9 cellular contexts compared by ENCODE assay signal in genomic region chr19:31110331-31110730, GRCh38.
DNase-seq lines count a peak whose midpoint lies in the region; ATAC-seq, FAIRE-seq and TF ChIP-seq lines count a peak whose summit lies in the region.
"Had no signal": no experiment of that assay in that cellular context is flagged by ENCODE, and none has a peak within 500 bp of the region (broad histone marks: within the 10 kb centered on the region; RNA-seq: fewer than 3 reads in every experiment).

No MANE protein-coding gene starts in this region.

- H3K27ac Mint-ChIP-seq in astrocyte (ENCODE audit: unreplicated experiment): no peak overlapping the region
- H3K27ac Mint-ChIP-seq in stimulated activated memory B cell treated with anti-CD40 and anti-IgM and Interleukin-4, amounts not matched to agents 10 μg/mL and 1 μg/mL and 100 μg/mL, for 72 hours: no peak overlapping the region

- no peaks in the 10 kb centered on the region for H3K27me3 ChIP-seq in astrocyte (ENCODE audit: insufficient read depth, low read length)

- peaks cover 27% of the 10 kb centered on the region for H3K27me3 Mint-ChIP-seq in astrocyte (ENCODE audit: low read depth, unreplicated experiment)
- H3K27me3 Mint-ChIP-seq in stimulated activated memory B cell treated with anti-CD40 and anti-IgM and Interleukin-4, amounts not matched to agents 10 μg/mL and 1 μg/mL and 100 μg/mL, for 72 hours: no peaks in the 10 kb centered on the region

- H3K9me3 ChIP-seq in astrocyte (ENCODE audit: insufficient read depth, low read depth, low read length): no peaks in the 10 kb centered on the region
- H3K9me3 ChIP-seq: heart left ventricle had no signal

- DNase-seq in Ammon's horn (ENCODE audit: low spot score): peak; percentile 13
- no peak for DNase-seq in HFF-Myc (ENCODE audit: extremely low read depth, low read depth)
- peak; percentile 18 for DNase-seq in astrocyte (ENCODE audit: low read depth)
- peak; percentile 79 for DNase-seq in left kidney (ENCODE audit: low read depth, low spot score)
- DNase-seq in T-helper 9 cell: no peak
- no peak for DNase-seq in AML-193 (lab: John Stamatoyannopoulos, UW)
- DNase-seq: heart left ventricle had no signal

- no peak overlapping the region for H3K4me2 ChIP-seq in astrocyte (ENCODE audit: low read length)

- ATAC-seq in stimulated activated memory B cell treated with anti-CD40 and anti-IgM and Interleukin-4, amounts not matched to agents 10 μg/mL and 1 μg/mL and 100 μg/mL, for 72 hours: no peak
- ATAC-seq in GM18498 (IDR thresholded peaks at IDR 0.05; ENCODE audit: unreplicated experiment): no peak

- H3K36me3 ChIP-seq in astrocyte (ENCODE audit: insufficient read depth, low read length): no peaks in the 10 kb centered on the region
- H3K36me3 ChIP-seq: heart left ventricle had no signal

- no peak overlapping the region for H2AFZ ChIP-seq in astrocyte (ENCODE audit: low read depth, low read length)

- H3K9me3 Mint-ChIP-seq in astrocyte (ENCODE audit: unreplicated experiment): peaks cover 2% of the 10 kb centered on the region
- peaks cover 3% of the 10 kb centered on the region for H3K9me3 Mint-ChIP-seq in stimulated activated memory B cell treated with anti-CD40 and anti-IgM and Interleukin-4, amounts not matched to agents 10 μg/mL and 1 μg/mL and 100 μg/mL, for 72 hours

- FAIRE-seq in astrocyte (lab: Jason Lieb, UNC): no peak

- H3K4me3 ChIP-seq in HFF-Myc (replicated peaks; ENCODE audit: low read depth, low read length): no peak overlapping the region
- H3K4me3 ChIP-seq in astrocyte (ENCODE audit: insufficient read depth, low read depth, low read length): no peak overlapping the region
- H3K4me3 ChIP-seq: heart left ventricle had no signal

- H4K20me1 ChIP-seq in astrocyte (ENCODE audit: insufficient read depth, low read length): no peaks in the 10 kb centered on the region

- peaks cover 11% of the 10 kb centered on the region for H3K4me1 ChIP-seq in astrocyte (ENCODE audit: insufficient read depth, low read length)
- H3K4me1 ChIP-seq: heart left ventricle had no signal

- H3K4me1 Mint-ChIP-seq in astrocyte (ENCODE audit: low read depth, unreplicated experiment): peaks cover 14% of the 10 kb centered on the region
- no peaks in the 10 kb centered on the region for H3K4me1 Mint-ChIP-seq in stimulated activated memory B cell treated with anti-CD40 and anti-IgM and Interleukin-4, amounts not matched to agents 10 μg/mL and 1 μg/mL and 100 μg/mL, for 72 hours

- no peak overlapping the region for H3K4me3 Mint-ChIP-seq in astrocyte (ENCODE audit: unreplicated experiment)
- H3K4me3 Mint-ChIP-seq in stimulated activated memory B cell treated with anti-CD40 and anti-IgM and Interleukin-4, amounts not matched to agents 10 μg/mL and 1 μg/mL and 100 μg/mL, for 72 hours: no peak overlapping the region

- no peak overlapping the region for H3K27ac ChIP-seq in astrocyte (ENCODE audit: low read depth, low read length)
- H3K27ac ChIP-seq: heart left ventricle had no signal

- TF ChIP-seq CTCF in HFF-Myc (IDR thresholded peaks at IDR 0.05; ENCODE audit: low read depth, low read length, missing control alignments) (peak; percentile 18), astrocyte (IDR thresholded peaks at IDR 0.05; ENCODE audit: insufficient read depth, low read depth, low read length) (no peak)

- H3K9ac ChIP-seq in astrocyte (ENCODE audit: low read length): no peak overlapping the region

- H3K79me2 ChIP-seq in astrocyte (ENCODE audit: insufficient read depth, low read length): no peaks in the 10 kb centered on the region

- H3K36me3 Mint-ChIP-seq in astrocyte (ENCODE audit: low read depth, unreplicated experiment): peaks cover 2% of the 10 kb centered on the region
- no peaks in the 10 kb centered on the region for H3K36me3 Mint-ChIP-seq in stimulated activated memory B cell treated with anti-CD40 and anti-IgM and Interleukin-4, amounts not matched to agents 10 μg/mL and 1 μg/mL and 100 μg/mL, for 72 hours

Comparison
In these comparisons a context has a peak if more than half of its experiments do, and no peak if none do; other contexts are left out.
1. DNase-seq: peak in Ammon's horn (single experiment), astrocyte (single experiment) and left kidney (single experiment); none in HFF-Myc (single experiment), T-helper 9 cell (single experiment) and AML-193 (0 of 2).